ENCODE assay signal across 15 cellular contexts in genomic region chr13:69683921-69684663, GRCh38.
DNase-seq lines count a peak whose midpoint lies in the region; ATAC-seq, FAIRE-seq and TF ChIP-seq lines count a peak whose summit lies in the region.
"Had no signal": no experiment of that assay in that cellular context is flagged by ENCODE, and none has a peak within 500 bp of the region (broad histone marks: within the 10 kb centered on the region; RNA-seq: fewer than 3 reads in every experiment).

No MANE protein-coding gene starts in this region.

- H3K4me3 ChIP-seq in Karpas-422 (ENCODE audit: low read length) = no peak overlapping the region
- no peak overlapping the region for H3K4me3 ChIP-seq in MG63
- H3K4me3 ChIP-seq: left ventricle myocardium inferior, SK-N-MC had no signal

- H4K20me1 ChIP-seq in Karpas-422 (ENCODE audit: insufficient read depth, low read depth, low read length) = no peaks in the 10 kb centered on the region

- peak; percentile 59 for ATAC-seq in GM21717 (IDR thresholded peaks at IDR 0.05; ENCODE audit: unreplicated experiment)

- H3K27ac ChIP-seq in Karpas-422 (ENCODE audit: low read length) = no peak overlapping the region
- H3K27ac ChIP-seq: left ventricle myocardium inferior, SK-N-MC had no signal

- H3K36me3 ChIP-seq in Karpas-422 (ENCODE audit: insufficient read depth, low read length) (no peaks in the 10 kb centered on the region), MG63 (no peaks in the 10 kb centered on the region)
- H3K36me3 ChIP-seq: left ventricle myocardium inferior had no signal

- H3K27me3 ChIP-seq in Karpas-422 (ENCODE audit: low read length) = no peaks in the 10 kb centered on the region
- H3K27me3 ChIP-seq in MG63 = no peaks in the 10 kb centered on the region

- no peak overlapping the region for H3K9ac ChIP-seq in Karpas-422 (ENCODE audit: low read length)

- H3K9me3 ChIP-seq in Karpas-422 (ENCODE audit: low read length) (no peaks in the 10 kb centered on the region), MG63 (no peaks in the 10 kb centered on the region)

- no peak for TF ChIP-seq CTCF in D721Med (IDR thresholded peaks at IDR 0.05; ENCODE audit: insufficient read depth, missing control alignments)

- TF ChIP-seq POLR2A in erythroblast (IDR thresholded peaks at IDR 0.05; ENCODE audit: low read length) (no peak), GM12892 (IDR thresholded peaks at IDR 0.05; ENCODE audit: low read depth, low read length) (no peak)

- FAIRE-seq in GM12892 (lab: Jason Lieb, UNC) = no peak
- no peak for FAIRE-seq in D721Med (lab: Jason Lieb, UNC)

- no peaks in the 10 kb centered on the region for H3K9me2 ChIP-seq in Karpas-422 (replicated peaks; ENCODE audit: insufficient read depth, low read length)

- in situ Hi-C loops in Caki2 (cut with HindIII; ENCODE audit: low pct_unique_long_range_greater_than_20kb, low sequenced_read_pairs) = no loop called here

- no peak overlapping the region for H3K4me2 ChIP-seq in Karpas-422 (ENCODE audit: low read depth, low read length, poor library complexity, severe bottlenecking)

- DNase-seq in Caki2 (ENCODE audit: low read depth) (peak; percentile 19), Karpas-422 (no peak), erythroblast (lab: John Stamatoyannopoulos, UW) (peak; percentile 5 to 36), GM12892 (ENCODE audit: insufficient read length) (no peak), D721Med (ENCODE audit: insufficient read length, low spot score) (no peak), NCI-H82 treated with DMSO at 0.1 percent for 48 hours (lab: John Stamatoyannopoulos, UW; ENCODE audit: unreplicated experiment) (no peak), MG63 (no peak)
- DNase-seq: activated CD4-positive, alpha-beta T cell treated with anti-CD3 and anti-CD28 coated beads for 1 hour; activated naive CD4-positive, alpha-beta T cell treated with anti-CD3 and anti-CD28 coated beads, Interleukin-2, amount 50 U/mL, for 16 hours; AML-193; left ventricle myocardium inferior; NCI-H524 treated with DMSO at 0.1 percent for 48 hours; nucleus accumbens had no signal

- H2AFZ ChIP-seq in Karpas-422 (ENCODE audit: low read length) = peak overlapping the region; percentile 10; the same call in 1 of the 2 replicates

- no peaks in the 10 kb centered on the region for H3K79me2 ChIP-seq in Karpas-422 (ENCODE audit: low read length)

- H3K4me1 ChIP-seq in Karpas-422 (ENCODE audit: low read length) = peaks cover 10% of the 10 kb centered on the region
- H3K4me1 ChIP-seq: left ventricle myocardium inferior had no signal

Comparison
In these comparisons a context has a peak if more than half of its experiments do, and no peak if none do; other contexts are left out.
1. DNase-seq: peak in Caki2 (single experiment) and erythroblast (2 of 2); none in Karpas-422 (single experiment), GM12892 (single experiment), D721Med (single experiment), NCI-H82 treated with DMSO at 0.1 percent for 48 hours (single experiment) and MG63 (single experiment).